ENCODE assay signal across 17 cellular contexts in the genomic region with DNA sequence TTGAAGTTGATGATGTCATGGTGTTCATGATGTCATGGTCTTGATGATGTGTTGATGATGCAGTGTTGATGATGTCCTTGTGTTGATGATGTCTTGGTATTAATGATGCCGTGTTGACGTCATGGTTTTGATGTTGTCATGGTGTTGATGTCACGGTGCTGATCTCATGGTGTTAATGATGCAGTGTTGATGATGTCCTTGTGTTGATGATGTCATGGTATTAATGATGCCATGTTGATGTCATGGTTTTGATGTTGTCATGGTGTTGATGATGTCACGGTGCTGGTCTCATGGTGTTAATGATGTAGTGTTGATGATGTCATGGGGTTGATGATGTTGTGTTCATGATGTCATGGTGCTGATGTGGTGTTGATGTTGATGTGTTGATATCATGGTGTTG. TPM values are rescaled to one million over a fixed set of nuclear protein-coding genes. Genes with fewer than 3 reads are reported as not detected.
DNase-seq lines count a peak whose midpoint lies in the region; ATAC-seq, FAIRE-seq and TF ChIP-seq lines count a peak whose summit lies in the region.
"Had no signal": no experiment of that assay in that cellular context is flagged by ENCODE, and none has a peak within 500 bp of the region (broad histone marks: within the 10 kb centered on the region; RNA-seq: fewer than 3 reads in every experiment).

No MANE protein-coding gene starts in this region.

- H3K4me2 ChIP-seq in HCT116 (ENCODE audit: low read length): no peak overlapping the region

- DNase-seq in NCI-H1694 (lab: John Stamatoyannopoulos, UW) (peak; percentile 6), NCI-H1694 treated with DMSO at 0.1 percent for 48 hours (lab: John Stamatoyannopoulos, UW) (no peak), HCT116 (ENCODE audit: low read depth, low spot score) (peak; percentile 38), SK-N-DZ (ENCODE audit: low spot score) (peak; percentile 50), fibroblast of mammary gland (ENCODE audit: low read depth) (peak; percentile 30), amniotic stem cell (lab: John Stamatoyannopoulos, UW) (no peak), GM03348 (ENCODE audit: low spot score) (no peak), D721Med (ENCODE audit: insufficient read length, low spot score) (no peak)
- DNase-seq: DMS79; effector CD4-positive, alpha-beta T cell; hypothalamus; NCI-H2107; pancreas; upper lobe of right lung had no signal

- peaks cover 0 to 6% of the 10 kb centered on the region in 2 experiments; a peak in 1 of 4 replicates for H3K9me3 ChIP-seq in HCT116 (ENCODE audit: control insufficient read depth in 1 of 2, insufficient read depth in 1 of 2, low read depth in 1 of 2, low read length in 2 of 2)
- H3K9me3 ChIP-seq: HAP-1, pancreas, upper lobe of right lung had no signal

- H4K20me1 ChIP-seq in HCT116 (ENCODE audit: insufficient read depth): no peaks in the 10 kb centered on the region

- RAD21 ChIA-PET in HCT116 (lab: Charles Lee; ENCODE audit: low non-redundant PET in 1 of 2, low total read pairs in 2 of 2, uncharacterized antibody in 2 of 2, unreplicated experiment in 2 of 2): no interaction called here

- no peaks in the 10 kb centered on the region for H3K79me2 ChIP-seq in HCT116 (ENCODE audit: insufficient read depth, low read length)

- TF ChIP-seq CTCF in HCT116 (IDR thresholded peaks at IDR 0.05 in 2 of 3, conservative IDR thresholded peaks at IDR 0.05 in 1 of 3; ENCODE audit: borderline replicate concordance in 1 of 3, insufficient read depth in 1 of 3, low read depth in 2 of 3, low read length in 2 of 3) (no peak), fibroblast of mammary gland (conservative IDR thresholded peaks at IDR 0.05; ENCODE audit: control insufficient read depth, insufficient read depth, low read depth, low read length) (no peak), D721Med (IDR thresholded peaks at IDR 0.05; ENCODE audit: insufficient read depth, missing control alignments) (no peak)

- POLR2A ChIA-PET in HCT116 (lab: Charles Lee): no interaction called here

- H3K27ac ChIP-seq in HCT116 (ENCODE audit: low read depth, low read length): no peak overlapping the region
- H3K27ac ChIP-seq: pancreas, upper lobe of right lung had no signal

- 0 out of 2 replicates have a peak, but pooled peaks have one; percentile 9 for ATAC-seq in HCT116
- ATAC-seq: pancreas, upper lobe of right lung had no signal

- peaks cover 0 to 5% of the 10 kb centered on the region in 2 experiments; a peak in 2 of 4 replicates for H3K4me1 ChIP-seq in HCT116 (ENCODE audit: control insufficient read depth in 1 of 2, insufficient read depth in 2 of 2, low read length in 2 of 2)
- H3K4me1 ChIP-seq: HAP-1, pancreas, upper lobe of right lung had no signal

- intact Hi-C loops in HCT116 (cut with micrococcal nuclease): loop anchor here (5.0 kb wide), 3 partner anchors 368 to 1063 kb away; a partner anchor contains a TSS

- TF ChIP-seq RAD21 in HCT116 (IDR thresholded peaks at IDR 0.05; ENCODE audit: low read depth): no peak

- no peak overlapping the region for H2AFZ ChIP-seq in HCT116 (ENCODE audit: low read depth, low read length, poor library complexity, severe bottlenecking)

- CTCF ChIA-PET in HCT116 (lab: Charles Lee): no interaction called here

- H3K27me3 ChIP-seq in HCT116 (ENCODE audit: insufficient read depth, low read length): peaks cover 10% of the 10 kb centered on the region; the same call in 1 of the 2 replicates
- H3K27me3 ChIP-seq: pancreas had no signal

- no peak overlapping the region for H3K9ac ChIP-seq in HCT116 (ENCODE audit: low read length)

- no TSS peak for BruUV-seq in HCT116 (replicated peaks; lab: Mats Ljungman, UMichigan)

- no peak for FAIRE-seq in D721Med (lab: Jason Lieb, UNC)
- FAIRE-seq: pancreas had no signal

- H3K36me3 ChIP-seq in HCT116 (ENCODE audit: control insufficient read depth in 1 of 2, insufficient read depth in 2 of 2, low read length in 2 of 2): no peaks in the 10 kb centered on the region
- H3K36me3 ChIP-seq: HAP-1, pancreas, upper lobe of right lung had no signal

- H3K9me2 ChIP-seq in HCT116 (ENCODE audit: insufficient read depth): no peaks in the 10 kb centered on the region

- no peak for TF ChIP-seq POLR2A in HCT116 (IDR thresholded peaks at IDR 0.05; ENCODE audit: borderline replicate concordance, extremely low read depth, insufficient read depth, insufficient read length)

- no peak overlapping the region for H3K4me3 ChIP-seq in HCT116 (replicated peaks in 1 of 2; ENCODE audit: low read depth in 1 of 2, low read length in 2 of 2)
- H3K4me3 ChIP-seq in fibroblast of mammary gland (ENCODE audit: control insufficient read depth, low read depth, low read length): no peak overlapping the region
- H3K4me3 ChIP-seq: HAP-1, pancreas, upper lobe of right lung had no signal

TF ChIP-seq in HCT116, 20 proteins besides CTCF, POLR2A, EP300 and RAD21:
- TF ChIP-seq, protein P1, sequence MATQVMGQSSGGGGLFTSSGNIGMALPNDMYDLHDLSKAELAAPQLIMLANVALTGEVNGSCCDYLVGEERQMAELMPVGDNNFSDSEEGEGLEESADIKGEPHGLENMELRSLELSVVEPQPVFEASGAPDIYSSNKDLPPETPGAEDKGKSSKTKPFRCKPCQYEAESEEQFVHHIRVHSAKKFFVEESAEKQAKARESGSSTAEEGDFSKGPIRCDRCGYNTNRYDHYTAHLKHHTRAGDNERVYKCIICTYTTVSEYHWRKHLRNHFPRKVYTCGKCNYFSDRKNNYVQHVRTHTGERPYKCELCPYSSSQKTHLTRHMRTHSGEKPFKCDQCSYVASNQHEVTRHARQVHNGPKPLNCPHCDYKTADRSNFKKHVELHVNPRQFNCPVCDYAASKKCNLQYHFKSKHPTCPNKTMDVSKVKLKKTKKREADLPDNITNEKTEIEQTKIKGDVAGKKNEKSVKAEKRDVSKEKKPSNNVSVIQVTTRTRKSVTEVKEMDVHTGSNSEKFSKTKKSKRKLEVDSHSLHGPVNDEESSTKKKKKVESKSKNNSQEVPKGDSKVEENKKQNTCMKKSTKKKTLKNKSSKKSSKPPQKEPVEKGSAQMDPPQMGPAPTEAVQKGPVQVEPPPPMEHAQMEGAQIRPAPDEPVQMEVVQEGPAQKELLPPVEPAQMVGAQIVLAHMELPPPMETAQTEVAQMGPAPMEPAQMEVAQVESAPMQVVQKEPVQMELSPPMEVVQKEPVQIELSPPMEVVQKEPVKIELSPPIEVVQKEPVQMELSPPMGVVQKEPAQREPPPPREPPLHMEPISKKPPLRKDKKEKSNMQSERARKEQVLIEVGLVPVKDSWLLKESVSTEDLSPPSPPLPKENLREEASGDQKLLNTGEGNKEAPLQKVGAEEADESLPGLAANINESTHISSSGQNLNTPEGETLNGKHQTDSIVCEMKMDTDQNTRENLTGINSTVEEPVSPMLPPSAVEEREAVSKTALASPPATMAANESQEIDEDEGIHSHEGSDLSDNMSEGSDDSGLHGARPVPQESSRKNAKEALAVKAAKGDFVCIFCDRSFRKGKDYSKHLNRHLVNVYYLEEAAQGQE (IDR thresholded peaks at IDR 0.05; ENCODE audit: low read depth): no peak
- no peak for TF ChIP-seq SP1 (IDR thresholded peaks at IDR 0.05; ENCODE audit: low read depth)
- TF ChIP-seq TCF7L2 (IDR thresholded peaks at IDR 0.05; ENCODE audit: borderline replicate concordance, extremely low read depth, insufficient read depth, insufficient read length): no peak
- TF ChIP-seq ELF1 (IDR thresholded peaks at IDR 0.05; ENCODE audit: borderline replicate concordance, low read depth): no peak
- TF ChIP-seq FOSL1 (IDR thresholded peaks at IDR 0.05; ENCODE audit: low read depth): no peak
TF ChIP-seq in HCT116: peak in this region for 0.

RNA-seq across cellular contexts. Expression of a gene that starts 48.0 kb away (rescaled TPM):
- total RNA-seq in HCT116 (2021; ENCODE audit: unreplicated experiment): not detected
- polyA plus RNA-seq in HCT116 (2012): 0.09 and 0.11 TPM in 2 replicates
- 58.4 and 88.5 TPM in 2 replicates for polyA plus RNA-seq in SK-N-DZ (2014; cell fraction: cytosol; rRNA removed)
- 154 and 333 TPM in 2 replicates for polyA plus RNA-seq in SK-N-DZ (2014; cell fraction: nucleus; rRNA removed)
- total RNA-seq: activated CD8-positive, alpha-beta memory T cell treated with anti-CD3 and anti-CD28 coated beads for 36 hours had no signal
- polyA plus RNA-seq: IgD-negative memory B cell had no signal

Comparison
In these comparisons a context has a peak if more than half of its experiments do, and no peak if none do; other contexts are left out.
1. DNase-seq: peak in NCI-H1694 (single experiment), HCT116 (single experiment), SK-N-DZ (single experiment) and fibroblast of mammary gland (single experiment); none in NCI-H1694 treated with DMSO at 0.1 percent for 48 hours (single experiment), amniotic stem cell (single experiment), GM03348 (single experiment) and D721Med (single experiment).